ENCODE assay signal across 10 cellular contexts in genomic region chr7:139738101-139738489, GRCh38. TPM values are rescaled to one million over a fixed set of nuclear protein-coding genes. Genes with fewer than 3 reads are reported as not detected.
DNase-seq lines count a peak whose midpoint lies in the region; ATAC-seq, FAIRE-seq and TF ChIP-seq lines count a peak whose summit lies in the region.
"Had no signal": no experiment of that assay in that cellular context is flagged by ENCODE, and none has a peak within 500 bp of the region (broad histone marks: within the 10 kb centered on the region; RNA-seq: fewer than 3 reads in every experiment).

No MANE protein-coding gene starts in this region.

- H3K27me3 ChIP-seq in endothelial cell of umbilical vein (ENCODE audit: control insufficient read depth in 2 of 2, insufficient read depth in 2 of 2, low read length in 2 of 2): no peaks in the 10 kb centered on the region
- no peaks in the 10 kb centered on the region for H3K27me3 ChIP-seq in mucosa of stomach (ENCODE audit: control insufficient read depth, insufficient read depth, low read length)
- H3K27me3 ChIP-seq in aorta (ENCODE audit: control insufficient read depth in 1 of 2, insufficient read depth in 2 of 2, low read length in 1 of 2): no peaks in the 10 kb centered on the region

- H3K4me1 ChIP-seq in endothelial cell of umbilical vein (ENCODE audit: control insufficient read depth, extremely low read depth, insufficient read depth, low read length): peaks cover 46% of the 10 kb centered on the region
- H3K4me1 ChIP-seq in mucosa of stomach (ENCODE audit: control insufficient read depth, insufficient read depth, low read length): peaks cover 90% of the 10 kb centered on the region
- peaks cover 12 to 14% of the 10 kb centered on the region in 2 donors for H3K4me1 ChIP-seq in aorta (ENCODE audit: control insufficient read depth in 1 of 2, insufficient read depth in 2 of 2, low read length in 2 of 2)

- peaks cover 0 to 2% of the 10 kb centered on the region in 2 experiments for H3K36me3 ChIP-seq in endothelial cell of umbilical vein (ENCODE audit: control insufficient read depth in 2 of 2, extremely low read depth in 1 of 2, insufficient read depth in 2 of 2, low read length in 2 of 2)
- H3K36me3 ChIP-seq in mucosa of stomach (ENCODE audit: control insufficient read depth, insufficient read depth, low read length): no peaks in the 10 kb centered on the region
- no peaks in the 10 kb centered on the region for H3K36me3 ChIP-seq in aorta (ENCODE audit: control insufficient read depth in 1 of 2, insufficient read depth in 2 of 2, low read length in 1 of 2)

- H4K20me1 ChIP-seq in endothelial cell of umbilical vein (replicated peaks; ENCODE audit: control insufficient read depth, extremely low read depth, insufficient read depth, low read length): no peaks in the 10 kb centered on the region

- peaks cover 81% of the 10 kb centered on the region for H3K79me2 ChIP-seq in endothelial cell of umbilical vein (ENCODE audit: control insufficient read depth, insufficient read depth, low read length)

- dilution Hi-C loops in endothelial cell of umbilical vein (cut with MboI; ENCODE audit: extremely low pct_ligation_motif_present, low sequenced_read_pairs): no loop called here

- DNase-seq in Right ventricle myocardium inferior (ENCODE audit: missing footprints) (no peak), cardiac septum (ENCODE audit: low spot score) (no peak), endothelial cell of umbilical vein (ENCODE audit: low read depth, low spot score) (peak; percentile 49), aorta (no peak), DMS 273 (lab: John Stamatoyannopoulos, UW; ENCODE audit: unreplicated experiment) (no peak)
- no peak for DNase-seq in effector CD8-positive, alpha-beta T cell (lab: John Stamatoyannopoulos, UW)
- DNase-seq: Caco-2, NCI-H1930 had no signal

- no peak for TF ChIP-seq CTCF in endothelial cell of umbilical vein (IDR thresholded peaks at IDR 0.05; ENCODE audit: extremely low read depth in 1 of 2, insufficient read depth in 1 of 2, low read depth in 1 of 2, low read length in 2 of 2)

- POLR2A ChIA-PET in endothelial cell of umbilical vein (lab: Charles Lee): no interaction called here

- no peaks in the 10 kb centered on the region for H3K9me1 ChIP-seq in endothelial cell of umbilical vein (replicated peaks; ENCODE audit: control insufficient read depth, extremely low read depth, insufficient read depth, low read length)

- H2AFZ ChIP-seq in endothelial cell of umbilical vein (ENCODE audit: low read depth, low read length): no peak overlapping the region

- H3K4me2 ChIP-seq in endothelial cell of umbilical vein (ENCODE audit: insufficient read depth, low read length): peak overlapping the region; percentile 21

- no TSS peak for BruUV-seq in endothelial cell of umbilical vein (replicated peaks; lab: Mats Ljungman, UMichigan)

- 67 to 68% methylated on average over 6 of the region's 6 CpGs for WGBS in aorta, 2 donors

- H3K4me3 ChIP-seq in endothelial cell of umbilical vein (replicated peaks in 1 of 3; ENCODE audit: insufficient read depth in 1 of 3, low read depth in 1 of 3, low read length in 3 of 3) (no peak overlapping the region), mucosa of stomach (ENCODE audit: low read length) (no peak overlapping the region), aorta (ENCODE audit: low read length in 2 of 2) (no peak overlapping the region)

- H3K27ac ChIP-seq in endothelial cell of umbilical vein (ENCODE audit: insufficient read depth, low read depth, low read length): peak overlapping the region; percentile 57
- H3K27ac ChIP-seq in aorta (ENCODE audit: low read depth in 1 of 2, low read length in 2 of 2): peak overlapping the region; percentile 67 to 73

- CTCF ChIA-PET in endothelial cell of umbilical vein (lab: Charles Lee): interaction anchor here (0.9 to 2.4 kb wide), 10 partner anchors 8 to 136 kb away, joined by 3 to 18 read pairs (median 6); no protein-coding TSS in a partner anchor

- no peak for TF ChIP-seq POLR2A in endothelial cell of umbilical vein (IDR thresholded peaks at IDR 0.05; ENCODE audit: low read depth, low read length)

- ATAC-seq in Right ventricle myocardium inferior (peak; percentile 32), aorta (ENCODE audit: low FRiP score) (no peak), HG02588 (IDR thresholded peaks at IDR 0.05; ENCODE audit: unreplicated experiment) (no peak)

- no peak for FAIRE-seq in endothelial cell of umbilical vein (lab: Jason Lieb, UNC)

- H3K9me3 ChIP-seq in endothelial cell of umbilical vein (replicated peaks; ENCODE audit: control insufficient read depth, insufficient read depth, low read length) (no peaks in the 10 kb centered on the region), mucosa of stomach (ENCODE audit: control insufficient read depth, low read length) (no peaks in the 10 kb centered on the region), aorta (ENCODE audit: control insufficient read depth, low read length) (no peaks in the 10 kb centered on the region)
- H3K9me3 ChIP-seq: Caco-2 had no signal

- H3K9ac ChIP-seq in endothelial cell of umbilical vein (replicated peaks; ENCODE audit: extremely low read depth, insufficient read depth, low read length) (no peak overlapping the region), mucosa of stomach (ENCODE audit: low read length) (peak overlapping the region; percentile 32)

- intact Hi-C loops in Right ventricle myocardium inferior (cut with DNase I) (no loop called here), cardiac septum (cut with DNase I) (loop anchor here (5.0 kb wide), 1 partner anchor 81 kb away; no protein-coding TSS in a partner anchor), endothelial cell of umbilical vein (cut with micrococcal nuclease) (no loop called here), aorta (cut with DNase I) (loop anchor here in 1 of 2 donors (5.0 to 10.0 kb wide), 2 partner anchors 39 to 1763 kb away; partner anchors contain the start of gene HIPK2)

TF ChIP-seq in endothelial cell of umbilical vein, 7 proteins besides CTCF, POLR2A, EP300 and RAD21:
- TF ChIP-seq MYC (IDR thresholded peaks at IDR 0.05; ENCODE audit: low read depth, low read length) (no peak), POLR2AphosphoS5 (IDR thresholded peaks at IDR 0.05; ENCODE audit: insufficient read depth, low read depth, low read length) (no peak), EZH2 (IDR thresholded peaks at IDR 0.05; ENCODE audit: borderline replicate concordance, low read depth, low read length, severe bottlenecking) (no peak), MAX (IDR thresholded peaks at IDR 0.05; ENCODE audit: insufficient read depth, insufficient read length) (no peak), JUN (IDR thresholded peaks at IDR 0.05; ENCODE audit: borderline replicate concordance, insufficient read depth, insufficient read length, low read depth) (no peak), GATA2 (IDR thresholded peaks at IDR 0.05; ENCODE audit: insufficient read depth, insufficient read length, low read depth, low read length) (no peak), FOS (IDR thresholded peaks at IDR 0.05; ENCODE audit: borderline replicate concordance, insufficient read depth, low read length) (no peak)

RNA-seq across cellular contexts. Expression of gene HIPK2, which starts 39.7 kb away (rescaled TPM):
- total RNA-seq in Right ventricle myocardium inferior (97.8 TPM), cardiac septum (218 TPM), endothelial cell of umbilical vein (40.3 and 43.8 TPM in 2 replicates), aorta (100 to 1,000 TPM in 1 of 2 donors, 10 to 100 TPM in 1; 35.3 to 108 TPM)
- polyA plus RNA-seq in endothelial cell of umbilical vein (8.9 and 9.0 TPM in 2 replicates), aorta (10 to 100 TPM in 1 of 2 donors, 1 to 10 TPM in 1; 9.4 to 12.5 TPM)
- 12.7 and 15.0 TPM in 2 replicates for polyA plus RNA-seq in endothelial cell of umbilical vein (2011; cell fraction: cytosol; rRNA removed)
- polyA plus RNA-seq in endothelial cell of umbilical vein (2011; cell fraction: nucleus; rRNA removed): 23.5 and 25.3 TPM in 2 replicates
- 9.0 and 12.6 TPM in 2 replicates for polyA plus RNA-seq in endothelial cell of umbilical vein (2012)
- 28.5 and 31.7 TPM in 2 replicates for polyA minus RNA-seq in endothelial cell of umbilical vein
- 4.3 TPM for polyA minus RNA-seq in endothelial cell of umbilical vein (2011; cell fraction: cytosol; rRNA and poly(A)+ RNA removed)
- polyA minus RNA-seq in endothelial cell of umbilical vein (2011; cell fraction: nucleus; rRNA and poly(A)+ RNA removed): 32.3 and 33.9 TPM in 2 replicates
